Comparison of ENCODE assay signal across 13 cellular contexts in genomic region chr12:111448266-111448830, GRCh38. TPM values are rescaled to one million over a fixed set of nuclear protein-coding genes. Genes with fewer than 3 reads are reported as not detected.
DNase-seq lines count a peak whose midpoint lies in the region; ATAC-seq and TF ChIP-seq lines count a peak whose summit lies in the region.
"Had no signal": no experiment of that assay in that cellular context is flagged by ENCODE, and none has a peak within 500 bp of the region (broad histone marks: within the 10 kb centered on the region; RNA-seq: fewer than 3 reads in every experiment).

No MANE protein-coding gene starts in this region.

- TF ChIP-seq CTCF in vagina (IDR thresholded peaks at IDR 0.05), result no peak

- H3K4me3 Mint-ChIP-seq in stimulated activated naive CD8-positive, alpha-beta T cell treated with anti-CD3 and anti-CD28 coated beads, Interleukin-15, Interleukin-2, amounts not matched to agents 100 ng/mL and 50 ng/mL, for 24 hours, result no peak overlapping the region
- no peak overlapping the region for H3K4me3 Mint-ChIP-seq in stimulated activated naive CD8-positive, alpha-beta T cell treated with anti-CD3 and anti-CD28 coated beads, Interleukin-15, amount 100 ng/mL, for 72 hours
- H3K4me3 Mint-ChIP-seq in activated naive CD8-positive, alpha-beta T cell treated with anti-CD3 and anti-CD28 coated beads, Interleukin-2, amount 10 ng/mL, durations not matched to agents 7 days and 5 days, result no peak overlapping the region
- H3K4me3 Mint-ChIP-seq in memory B cell, result no peak overlapping the region

- H3K27me3 ChIP-seq in vagina, result no peaks in the 10 kb centered on the region

- H3K4me1 Mint-ChIP-seq in stimulated activated naive CD8-positive, alpha-beta T cell treated with anti-CD3 and anti-CD28 coated beads, Interleukin-15, Interleukin-2, amounts not matched to agents 100 ng/mL and 50 ng/mL, for 24 hours (ENCODE audit: low read depth), result peaks cover 73% of the 10 kb centered on the region
- H3K4me1 Mint-ChIP-seq in stimulated activated naive CD8-positive, alpha-beta T cell treated with anti-CD3 and anti-CD28 coated beads, Interleukin-15, amount 100 ng/mL, for 72 hours, result peaks cover 87% of the 10 kb centered on the region
- H3K4me1 Mint-ChIP-seq in activated naive CD8-positive, alpha-beta T cell treated with anti-CD3 and anti-CD28 coated beads, Interleukin-2, amount 10 ng/mL, durations not matched to agents 7 days and 5 days, result peaks cover 56% of the 10 kb centered on the region
- peaks cover 44% of the 10 kb centered on the region for H3K4me1 Mint-ChIP-seq in memory B cell

- no peak overlapping the region for H3K27ac ChIP-seq in vagina

- POLR2A ChIA-PET in activated naive CD8-positive, alpha-beta T cell treated with anti-CD3 and anti-CD28 coated beads, Interleukin-2, amount 10 ng/mL, durations not matched to agents 7 days and 5 days (lab: Charles Lee), result interaction anchor here (0.8 to 1.6 kb wide), 3 partner anchors 14 to 44 kb away, joined by 3 to 11 read pairs (median 5); no protein-coding TSS in a partner anchor

- no peak for ATAC-seq in stimulated activated naive CD8-positive, alpha-beta T cell treated with anti-CD3 and anti-CD28 coated beads, Interleukin-15, amount 100 ng/mL, for 72 hours
- no peak for ATAC-seq in activated naive CD8-positive, alpha-beta T cell treated with anti-CD3 and anti-CD28 coated beads, Interleukin-2, amount 10 ng/mL, durations not matched to agents 7 days and 5 days (ENCODE audit: low read depth)
- ATAC-seq in memory B cell (ENCODE audit: low read depth), result no peak
- no peak for ATAC-seq in HG02852 (IDR thresholded peaks at IDR 0.05; ENCODE audit: unreplicated experiment)
- no peak for ATAC-seq in HG03342 (IDR thresholded peaks at IDR 0.05; ENCODE audit: unreplicated experiment)
- ATAC-seq: stimulated activated naive CD8-positive, alpha-beta T cell treated with anti-CD3 and anti-CD28 coated beads, Interleukin-15, Interleukin-2, amounts not matched to agents 100 U/mL and 50 U/mL, for 24 hours had no signal

- H3K36me3 Mint-ChIP-seq in stimulated activated naive CD8-positive, alpha-beta T cell treated with anti-CD3 and anti-CD28 coated beads, Interleukin-15, Interleukin-2, amounts not matched to agents 100 ng/mL and 50 ng/mL, for 24 hours (ENCODE audit: low read depth), result peaks cover 54% of the 10 kb centered on the region
- H3K36me3 Mint-ChIP-seq in activated naive CD8-positive, alpha-beta T cell treated with anti-CD3 and anti-CD28 coated beads, Interleukin-2, amount 10 ng/mL, durations not matched to agents 7 days and 5 days, result peaks cover 18% of the 10 kb centered on the region
- peaks cover 18% of the 10 kb centered on the region for H3K36me3 Mint-ChIP-seq in memory B cell

- no peak for TF ChIP-seq POLR2A in vagina (IDR thresholded peaks at IDR 0.05)

- H3K9me3 Mint-ChIP-seq in stimulated activated naive CD8-positive, alpha-beta T cell treated with anti-CD3 and anti-CD28 coated beads, Interleukin-15, Interleukin-2, amounts not matched to agents 100 ng/mL and 50 ng/mL, for 24 hours, result no peaks in the 10 kb centered on the region
- H3K9me3 Mint-ChIP-seq in stimulated activated naive CD8-positive, alpha-beta T cell treated with anti-CD3 and anti-CD28 coated beads, Interleukin-15, amount 100 ng/mL, for 72 hours, result no peaks in the 10 kb centered on the region
- no peaks in the 10 kb centered on the region for H3K9me3 Mint-ChIP-seq in activated naive CD8-positive, alpha-beta T cell treated with anti-CD3 and anti-CD28 coated beads, Interleukin-2, amount 10 ng/mL, durations not matched to agents 7 days and 5 days
- no peaks in the 10 kb centered on the region for H3K9me3 Mint-ChIP-seq in memory B cell

- H3K27ac Mint-ChIP-seq in stimulated activated naive CD8-positive, alpha-beta T cell treated with anti-CD3 and anti-CD28 coated beads, Interleukin-15, Interleukin-2, amounts not matched to agents 100 ng/mL and 50 ng/mL, for 24 hours, result peak overlapping the region; percentile 72
- H3K27ac Mint-ChIP-seq in stimulated activated naive CD8-positive, alpha-beta T cell treated with anti-CD3 and anti-CD28 coated beads, Interleukin-15, amount 100 ng/mL, for 72 hours, result peak overlapping the region in 1 of 2 donors; percentile 15
- H3K27ac Mint-ChIP-seq in activated naive CD8-positive, alpha-beta T cell treated with anti-CD3 and anti-CD28 coated beads, Interleukin-2, amount 10 ng/mL, durations not matched to agents 7 days and 5 days, result peak overlapping the region; percentile 18
- peak overlapping the region; percentile 90 for H3K27ac Mint-ChIP-seq in memory B cell

- H3K9me3 ChIP-seq in vagina, result no peaks in the 10 kb centered on the region

- no peaks in the 10 kb centered on the region for H3K27me3 Mint-ChIP-seq in stimulated activated naive CD8-positive, alpha-beta T cell treated with anti-CD3 and anti-CD28 coated beads, Interleukin-15, Interleukin-2, amounts not matched to agents 100 ng/mL and 50 ng/mL, for 24 hours
- H3K27me3 Mint-ChIP-seq in stimulated activated naive CD8-positive, alpha-beta T cell treated with anti-CD3 and anti-CD28 coated beads, Interleukin-15, amount 100 ng/mL, for 72 hours, result no peaks in the 10 kb centered on the region
- no peaks in the 10 kb centered on the region for H3K27me3 Mint-ChIP-seq in activated naive CD8-positive, alpha-beta T cell treated with anti-CD3 and anti-CD28 coated beads, Interleukin-2, amount 10 ng/mL, durations not matched to agents 7 days and 5 days
- no peaks in the 10 kb centered on the region for H3K27me3 Mint-ChIP-seq in memory B cell

- no peak for DNase-seq in stimulated activated naive CD8-positive, alpha-beta T cell treated with anti-CD3 and anti-CD28 coated beads, Interleukin-15, amount 100 ng/mL, for 72 hours
- no peak for DNase-seq in activated naive CD8-positive, alpha-beta T cell treated with anti-CD3 and anti-CD28 coated beads, Interleukin-2, amount 10 ng/mL, durations not matched to agents 7 days and 5 days
- DNase-seq in memory B cell (ENCODE audit: low spot score in 2 of 2) (no peak), vagina (ENCODE audit: extremely low spot score in 2 of 2) (peak; percentile 12 to 74), kidney tubule cell (ENCODE audit: low spot score) (no peak)
- DNase-seq: activated gamma-delta T cell treated with Interleukin-2 at 50 U/mL for 16 hours; effector CD8-positive, alpha-beta T cell; NCI-H1105 treated with DMSO at 0.1 percent for 48 hours; stimulated activated CD4-positive, alpha-beta T cell treated with anti-CD3 and anti-CD28 coated beads, Interleukin-15, amount 100 ng/mL, for 24 hours; stimulated activated naive CD8-positive, alpha-beta T cell treated with anti-CD3 and anti-CD28 coated beads, Interleukin-15, Interleukin-2, amounts not matched to agents 100 U/mL and 50 U/mL, for 24 hours had no signal

- H3K4me1 ChIP-seq in vagina, result peaks cover 50% of the 10 kb centered on the region

- H3K4me3 ChIP-seq in vagina, result no peak overlapping the region

- intact Hi-C loops in vagina (cut with DNase I), result loop anchor here (5.0 kb wide), 1 partner anchor 46 kb away; no protein-coding TSS in a partner anchor

- peaks cover 0 to 32% of the 10 kb centered on the region in 2 donors for H3K36me3 ChIP-seq in vagina

RNA-seq across cellular contexts. Expression of gene SH2B3, which starts 42.6 kb away (rescaled TPM):
- 10 to 100 TPM; 40.7 to 44.5 TPM for total RNA-seq in activated naive CD8-positive, alpha-beta T cell treated with anti-CD3 and anti-CD28 coated beads, Interleukin-2, amount 10 ng/mL, durations not matched to agents 7 days and 5 days
- 24.1 TPM for total RNA-seq in vagina

Comparison
In these comparisons a context has a peak if more than half of its experiments do, and no peak if none do; other contexts are left out.
1. DNase-seq: peak in vagina (2 of 2); none in stimulated activated naive CD8-positive, alpha-beta T cell treated with anti-CD3 and anti-CD28 coated beads, Interleukin-15, amount 100 ng/mL, for 72 hours (0 of 2), activated naive CD8-positive, alpha-beta T cell treated with anti-CD3 and anti-CD28 coated beads, Interleukin-2, amount 10 ng/mL, durations not matched to agents 7 days and 5 days (single experiment), memory B cell (0 of 2) and kidney tubule cell (single experiment).